In the genomic region with DNA sequence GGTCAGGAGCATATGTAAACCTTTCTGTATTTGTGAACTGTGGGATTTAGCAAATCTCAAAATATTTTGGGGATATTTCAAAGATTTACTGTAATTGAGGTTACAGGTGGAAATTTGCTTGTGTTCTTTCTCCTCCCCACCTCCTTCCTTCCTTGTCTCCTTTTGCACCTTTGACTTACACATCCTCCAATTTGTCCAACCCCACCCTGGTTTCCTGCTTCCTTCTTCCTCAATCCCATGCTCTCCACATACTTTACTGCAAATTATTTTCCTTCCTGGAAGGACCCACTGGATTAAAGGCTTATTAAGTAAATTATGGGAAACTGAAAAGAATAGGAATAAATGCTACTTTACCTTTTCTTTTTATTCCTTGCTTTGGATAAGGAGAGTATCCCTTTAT, we compare ENCODE assay signal across 24 cellular contexts.
DNase-seq lines count a peak whose midpoint lies in the region; ATAC-seq and TF ChIP-seq lines count a peak whose summit lies in the region.
"Had no signal": no experiment of that assay in that cellular context is flagged by ENCODE, and none has a peak within 500 bp of the region (broad histone marks: within the 10 kb centered on the region; RNA-seq: fewer than 3 reads in every experiment).

No MANE protein-coding gene starts in this region.

- TF ChIP-seq CTCF in endothelial cell (IDR thresholded peaks at IDR 0.05; ENCODE audit: unreplicated experiment), result no peak
- TF ChIP-seq CTCF in mucosa of descending colon (IDR thresholded peaks at IDR 0.05), result no peak

- no peak overlapping the region for H3K4me3 Mint-ChIP-seq in endothelial cell (ENCODE audit: unreplicated experiment)
- H3K4me3 Mint-ChIP-seq: B cell; CD14-positive monocyte; CD4-positive, alpha-beta memory T cell; CD4-positive, CD25-positive, alpha-beta regulatory T cell; CD8-positive, alpha-beta memory T cell had no signal

- no peak overlapping the region for H3K9ac ChIP-seq in BLaER1

- peaks cover 27% of the 10 kb centered on the region for H3K4me1 Mint-ChIP-seq in endothelial cell (ENCODE audit: unreplicated experiment)
- H3K4me1 Mint-ChIP-seq: CD8-positive, alpha-beta memory T cell had no signal

- DNase-seq in endothelial cell (ENCODE audit: low spot score) (no peak), mucosa of descending colon (peak in 1 of 3 donors; percentile 9), aorta (no peak), NCI-H1105 treated with DMSO at 0.1 percent for 48 hours (lab: John Stamatoyannopoulos, UW) (no peak), amygdala (lab: John Stamatoyannopoulos, UW) (no peak)
- DNase-seq: AML-193; C1 segment of cervical spinal cord; CD4-positive, alpha-beta memory T cell; CD4-positive, CD25-positive, alpha-beta regulatory T cell; CD8-positive, alpha-beta memory T cell; COR-L47; DMS 273 treated with DMSO at 0.1 percent for 48 hours; DMS153; DMS53; DMS79; DND-41; EL; GDM1 had no signal

- H3K4me1 ChIP-seq in BLaER1, result peaks cover 37% of the 10 kb centered on the region
- no peaks in the 10 kb centered on the region for H3K4me1 ChIP-seq in mucosa of descending colon (ENCODE audit: low read depth)
- H3K4me1 ChIP-seq in aorta (ENCODE audit: control insufficient read depth in 1 of 2, insufficient read depth in 2 of 2, low read length in 2 of 2), result no peaks in the 10 kb centered on the region
- H3K4me1 ChIP-seq: A549 had no signal

- peak overlapping the region; percentile 14 for H3K27ac Mint-ChIP-seq in endothelial cell (ENCODE audit: unreplicated experiment)
- H3K27ac Mint-ChIP-seq: B cell; CD14-positive monocyte; CD4-positive, CD25-positive, alpha-beta regulatory T cell; CD8-positive, alpha-beta memory T cell had no signal

- H3K36me3 ChIP-seq in BLaER1 (peaks cover 48% of the 10 kb centered on the region), mucosa of descending colon (ENCODE audit: low read depth) (no peaks in the 10 kb centered on the region), aorta (ENCODE audit: control insufficient read depth in 1 of 2, insufficient read depth in 2 of 2, low read length in 1 of 2) (no peaks in the 10 kb centered on the region)

- H4K20me1 ChIP-seq in BLaER1, result no peaks in the 10 kb centered on the region

- peaks cover 5% of the 10 kb centered on the region for H3K36me3 Mint-ChIP-seq in endothelial cell (ENCODE audit: low read depth, unreplicated experiment)

- H3K4me3 ChIP-seq in BLaER1 (no peak overlapping the region), mucosa of descending colon (no peak overlapping the region), aorta (ENCODE audit: low read length in 2 of 2) (no peak overlapping the region)
- H3K4me3 ChIP-seq: A549, GM12878 had no signal

- H3K27me3 ChIP-seq in BLaER1 (no peaks in the 10 kb centered on the region), aorta (ENCODE audit: control insufficient read depth in 1 of 2, insufficient read depth in 2 of 2, low read length in 1 of 2) (no peaks in the 10 kb centered on the region)

- no peaks in the 10 kb centered on the region for H3K27me3 Mint-ChIP-seq in endothelial cell (ENCODE audit: unreplicated experiment)
- H3K27me3 Mint-ChIP-seq: B cell; CD4-positive, alpha-beta memory T cell; CD4-positive, CD25-positive, alpha-beta regulatory T cell; CD8-positive, alpha-beta memory T cell had no signal

- ATAC-seq in mucosa of descending colon, result peak; percentile 73
- ATAC-seq in aorta (ENCODE audit: low FRiP score), result no peak
- ATAC-seq: A549, GM12878 had no signal

- intact Hi-C loops in mucosa of descending colon (cut with DNase I, micrococcal nuclease), result no loop called here
- intact Hi-C loops in aorta (cut with DNase I), result no loop called here

- no peak overlapping the region for H3K27ac ChIP-seq in BLaER1
- no peak overlapping the region for H3K27ac ChIP-seq in aorta (ENCODE audit: low read depth in 1 of 2, low read length in 2 of 2)
- H3K27ac ChIP-seq: 22Rv1, A549 had no signal

- H3K4me2 ChIP-seq in BLaER1, result 0 out of 2 replicates have a peak overlapping the region, but pooled peaks have one; percentile 1
- H3K4me2 ChIP-seq: A549 had no signal

- no peaks in the 10 kb centered on the region for H3K9me3 Mint-ChIP-seq in endothelial cell (ENCODE audit: unreplicated experiment)

- H3K9me3 ChIP-seq in BLaER1 (peaks cover 14% of the 10 kb centered on the region), mucosa of descending colon (no peaks in the 10 kb centered on the region), aorta (ENCODE audit: control insufficient read depth, low read length) (no peaks in the 10 kb centered on the region)
- H3K9me3 ChIP-seq: A549 had no signal
